In the genomic region with DNA sequence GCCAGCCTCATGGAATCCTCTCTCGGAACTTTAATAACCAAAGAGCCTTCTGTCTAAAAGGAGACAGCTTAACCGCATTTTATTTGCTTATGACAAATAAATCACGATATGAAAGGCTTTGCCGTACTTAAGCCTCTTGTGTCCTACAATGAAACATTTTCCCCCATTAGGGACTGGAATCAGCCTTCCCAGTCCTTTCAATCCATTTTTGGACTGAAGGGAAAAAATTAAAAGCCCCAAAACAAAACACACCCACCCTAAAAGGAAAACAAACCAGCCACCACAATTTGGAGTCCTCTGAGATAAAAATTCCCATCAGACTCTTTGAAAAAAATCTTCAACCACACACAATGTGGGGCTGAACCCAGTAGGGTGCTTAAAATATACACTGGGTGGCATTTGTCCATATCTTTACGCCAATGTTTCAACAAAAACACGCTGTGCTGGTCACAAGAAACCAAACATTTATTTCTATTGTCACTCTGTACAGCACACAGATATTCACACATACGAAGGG, we compare ENCODE assay signal across 11 cellular contexts. TPM values are rescaled to one million over a fixed set of nuclear protein-coding genes. Genes with fewer than 3 reads are reported as not detected.
A peak's percentile ranks its signal among the peaks of the same experiment; 100 is the strongest.
DNase-seq lines count a peak whose midpoint lies in the region; ATAC-seq and TF ChIP-seq lines count a peak whose summit lies in the region.
"Had no signal": no experiment of that assay in that cellular context is flagged by ENCODE, and none has a peak within 500 bp of the region (broad histone marks: within the 10 kb centered on the region; RNA-seq: fewer than 3 reads in every experiment).

No MANE protein-coding gene starts in this region.

- ATAC-seq in left lung (no peak), WTC11 (no peak), HG02571 (IDR thresholded peaks at IDR 0.05; ENCODE audit: unreplicated experiment) (no peak)
- ATAC-seq: GM12878 had no signal

- H3K4me3 ChIP-seq in Peyer's patch (peak overlapping the region in 1 of 4 donors; percentile 61), left lung (no peak overlapping the region)
- H3K4me3 ChIP-seq: GM12878 had no signal

- H3K27ac ChIP-seq in Peyer's patch (peak overlapping the region; percentile 32 to 92 (median 67)), left lung (peak overlapping the region; percentile 72 to 95)
- H3K27ac ChIP-seq: C4-2B, WERI-Rb-1 had no signal

- H3K27me3 ChIP-seq in Peyer's patch (no peaks in the 10 kb centered on the region), left lung (peaks cover 47 to 100% of the 10 kb centered on the region in 2 donors)

- H3K27me3 Mint-ChIP-seq in WTC11 (ENCODE audit: low read depth) = peaks cover 22% of the 10 kb centered on the region; the same call in 1 of the 2 replicates

- H3K4me3 Mint-ChIP-seq in WTC11 = no peak overlapping the region

- H3K27ac Mint-ChIP-seq in WTC11 = no peak overlapping the region
- H3K27ac Mint-ChIP-seq: activated T-helper 2 cell treated with anti-CD3 and anti-CD28 coated beads, Interferon-gamma antibody, Interleukin-2, Interleukin-4, amounts not matched to agents 10 μg/mL and 5 μg/mL and 100 μg/mL, durations not matched to agents 14 hours and 24 hours and 36 hours had no signal

- no peak for TF ChIP-seq CTCF in Peyer's patch (IDR thresholded peaks at IDR 0.05)
- TF ChIP-seq CTCF in left lung (IDR thresholded peaks at IDR 0.05) = no peak
- no peak for TF ChIP-seq CTCF in WTC11 (IDR thresholded peaks at IDR 0.05)

- CTCF ChIA-PET in WTC11 (lab: Charles Lee) = interaction anchor here (0.5 kb wide), 1 partner anchor 104 kb away, joined by 4 read pairs; no protein-coding TSS in a partner anchor

- H3K4me1 Mint-ChIP-seq in WTC11 = peaks cover 45% of the 10 kb centered on the region

- intact Hi-C loops in left lung (cut with DNase I) = no loop called here

- POLR2A ChIA-PET in WTC11 (lab: Charles Lee) = no interaction called here

- H3K9me3 ChIP-seq in Peyer's patch (no peaks in the 10 kb centered on the region), left lung (no peaks in the 10 kb centered on the region)

- H3K36me3 ChIP-seq in Peyer's patch (peaks cover 0 to 16% (median 0%) of the 10 kb centered on the region in 3 donors), left lung (no peaks in the 10 kb centered on the region)
- H3K36me3 ChIP-seq: WERI-Rb-1 had no signal

- H3K9me3 Mint-ChIP-seq in WTC11 = no peaks in the 10 kb centered on the region
- H3K9me3 Mint-ChIP-seq: activated T-helper 2 cell treated with anti-CD3 and anti-CD28 coated beads, Interferon-gamma antibody, Interleukin-2, Interleukin-4, amounts not matched to agents 10 μg/mL and 5 μg/mL and 100 μg/mL, durations not matched to agents 14 hours and 24 hours and 36 hours had no signal

- no peaks in the 10 kb centered on the region for H3K36me3 Mint-ChIP-seq in WTC11

- H3K4me1 ChIP-seq in Peyer's patch (peaks cover 0 to 41% (median 5%) of the 10 kb centered on the region in 4 donors), left lung (peaks cover 3 to 31% of the 10 kb centered on the region in 2 donors)

- no peak for TF ChIP-seq POLR2A in Peyer's patch (IDR thresholded peaks at IDR 0.05)

- DNase-seq in DMS153 treated with DMSO at 0.1 percent for 48 hours (lab: John Stamatoyannopoulos, UW; ENCODE audit: unreplicated experiment) (peak; percentile 81), Peyer's patch (no peak), left lung (no peak), COLO668 (lab: John Stamatoyannopoulos, UW; ENCODE audit: unreplicated experiment) (no peak), WTC11 (ENCODE audit: low spot score) (no peak)
- DNase-seq: Kasumi-1, WERI-Rb-1 had no signal

TF ChIP-seq in WTC11, 78 proteins besides CTCF, POLR2A, EP300 and RAD21 (continues in another document):
- TF ChIP-seq, protein P1, sequence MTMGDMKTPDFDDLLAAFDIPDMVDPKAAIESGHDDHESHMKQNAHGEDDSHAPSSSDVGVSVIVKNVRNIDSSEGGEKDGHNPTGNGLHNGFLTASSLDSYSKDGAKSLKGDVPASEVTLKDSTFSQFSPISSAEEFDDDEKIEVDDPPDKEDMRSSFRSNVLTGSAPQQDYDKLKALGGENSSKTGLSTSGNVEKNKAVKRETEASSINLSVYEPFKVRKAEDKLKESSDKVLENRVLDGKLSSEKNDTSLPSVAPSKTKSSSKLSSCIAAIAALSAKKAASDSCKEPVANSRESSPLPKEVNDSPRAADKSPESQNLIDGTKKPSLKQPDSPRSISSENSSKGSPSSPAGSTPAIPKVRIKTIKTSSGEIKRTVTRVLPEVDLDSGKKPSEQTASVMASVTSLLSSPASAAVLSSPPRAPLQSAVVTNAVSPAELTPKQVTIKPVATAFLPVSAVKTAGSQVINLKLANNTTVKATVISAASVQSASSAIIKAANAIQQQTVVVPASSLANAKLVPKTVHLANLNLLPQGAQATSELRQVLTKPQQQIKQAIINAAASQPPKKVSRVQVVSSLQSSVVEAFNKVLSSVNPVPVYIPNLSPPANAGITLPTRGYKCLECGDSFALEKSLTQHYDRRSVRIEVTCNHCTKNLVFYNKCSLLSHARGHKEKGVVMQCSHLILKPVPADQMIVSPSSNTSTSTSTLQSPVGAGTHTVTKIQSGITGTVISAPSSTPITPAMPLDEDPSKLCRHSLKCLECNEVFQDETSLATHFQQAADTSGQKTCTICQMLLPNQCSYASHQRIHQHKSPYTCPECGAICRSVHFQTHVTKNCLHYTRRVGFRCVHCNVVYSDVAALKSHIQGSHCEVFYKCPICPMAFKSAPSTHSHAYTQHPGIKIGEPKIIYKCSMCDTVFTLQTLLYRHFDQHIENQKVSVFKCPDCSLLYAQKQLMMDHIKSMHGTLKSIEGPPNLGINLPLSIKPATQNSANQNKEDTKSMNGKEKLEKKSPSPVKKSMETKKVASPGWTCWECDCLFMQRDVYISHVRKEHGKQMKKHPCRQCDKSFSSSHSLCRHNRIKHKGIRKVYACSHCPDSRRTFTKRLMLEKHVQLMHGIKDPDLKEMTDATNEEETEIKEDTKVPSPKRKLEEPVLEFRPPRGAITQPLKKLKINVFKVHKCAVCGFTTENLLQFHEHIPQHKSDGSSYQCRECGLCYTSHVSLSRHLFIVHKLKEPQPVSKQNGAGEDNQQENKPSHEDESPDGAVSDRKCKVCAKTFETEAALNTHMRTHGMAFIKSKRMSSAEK (CRISPR knock-in tag; IDR thresholded peaks at IDR 0.05; ENCODE audit: borderline replicate concordance) = no peak
- TF ChIP-seq GTF2I (CRISPR knock-in tag; conservative IDR thresholded peaks at IDR 0.05) (no peak), IRF2 (CRISPR knock-in tag; IDR thresholded peaks at IDR 0.05; ENCODE audit: borderline replicate concordance, low read depth) (no peak), ZBTB21 (CRISPR knock-in tag; IDR thresholded peaks at IDR 0.05; ENCODE audit: borderline replicate concordance) (no peak)
- TF ChIP-seq, protein P2, sequence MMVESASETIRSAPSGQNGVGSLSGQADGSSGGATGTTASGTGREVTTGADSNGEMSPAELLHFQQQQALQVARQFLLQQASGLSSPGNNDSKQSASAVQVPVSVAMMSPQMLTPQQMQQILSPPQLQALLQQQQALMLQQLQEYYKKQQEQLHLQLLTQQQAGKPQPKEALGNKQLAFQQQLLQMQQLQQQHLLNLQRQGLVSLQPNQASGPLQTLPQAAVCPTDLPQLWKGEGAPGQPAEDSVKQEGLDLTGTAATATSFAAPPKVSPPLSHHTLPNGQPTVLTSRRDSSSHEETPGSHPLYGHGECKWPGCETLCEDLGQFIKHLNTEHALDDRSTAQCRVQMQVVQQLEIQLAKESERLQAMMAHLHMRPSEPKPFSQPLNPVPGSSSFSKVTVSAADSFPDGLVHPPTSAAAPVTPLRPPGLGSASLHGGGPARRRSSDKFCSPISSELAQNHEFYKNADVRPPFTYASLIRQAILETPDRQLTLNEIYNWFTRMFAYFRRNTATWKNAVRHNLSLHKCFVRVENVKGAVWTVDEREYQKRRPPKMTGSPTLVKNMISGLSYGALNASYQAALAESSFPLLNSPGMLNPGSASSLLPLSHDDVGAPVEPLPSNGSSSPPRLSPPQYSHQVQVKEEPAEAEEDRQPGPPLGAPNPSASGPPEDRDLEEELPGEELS (CRISPR knock-in tag; IDR thresholded peaks at IDR 0.05) = no peak

RNA-seq across cellular contexts. Expression of a gene that starts 3.0 kb away (rescaled TPM):
- 1 to 10 TPM; 1.8 to 6.6 (median 5.1) TPM for total RNA-seq in Peyer's patch
- 1 to 10 TPM; 4.5 to 4.8 TPM for total RNA-seq in left lung
- total RNA-seq in WTC11 (2021) = 0.04 TPM in 1 of 3 replicates, not detected in the others

RNA-seq across cellular contexts. Expression of a gene that starts 14.9 kb away (rescaled TPM):
- 10 to 100 TPM; 37.0 to 89.3 (median 65.4) TPM for total RNA-seq in Peyer's patch
- total RNA-seq in left lung = 10 to 100 TPM; 10.4 to 15.0 TPM
- 0.09 to 0.30 TPM (median 0.11 TPM) in 3 replicates for total RNA-seq in WTC11 (2021)

RNA-seq across cellular contexts. Expression of a gene that starts 18.5 kb away (rescaled TPM):
- 10 to 100 TPM in 3 of 4 donors, 1 to 10 TPM in 1; 7.7 to 22.5 (median 15.0) TPM for total RNA-seq in Peyer's patch
- total RNA-seq in left lung = 1 to 10 TPM; 3.3 to 4.2 TPM
- not detected in 3 replicates for total RNA-seq in WTC11 (2021)
- total RNA-seq: activated T-helper 2 cell treated with anti-CD3 and anti-CD28 coated beads, Interferon-gamma antibody, Interleukin-2, Interleukin-4, amounts not matched to agents 10 μg/mL and 5 μg/mL and 100 μg/mL, durations not matched to agents 14 hours and 24 hours and 36 hours; GM12878 had no signal

RNA-seq across cellular contexts. Expression of a gene that starts 29.7 kb away (rescaled TPM):
- total RNA-seq in Peyer's patch (10 to 100 TPM; 34.3 to 98.4 (median 66.7) TPM), left lung (1 to 10 TPM; 5.1 to 6.7 TPM), WTC11 (2021) (0.11 TPM in 1 of 3 replicates, not detected in the others)

RNA-seq across cellular contexts. Expression of a gene that starts 30.2 kb away (rescaled TPM):
- total RNA-seq in Peyer's patch (1 to 10 TPM; 1.4 to 9.6 (median 4.1) TPM), left lung (10 to 100 TPM in 1 of 2 donors, 1 to 10 TPM in 1; 9.7 to 11.8 TPM), WTC11 (2021) (1.3 to 3.7 TPM (median 2.0 TPM) in 3 replicates)
